30 cellular contexts compared by ENCODE assay signal in genomic region chr21:45186709-45187108, GRCh38.
"Had no signal": no experiment of that assay in that cellular context is flagged by ENCODE, and none has a peak within 500 bp of the region (broad histone marks: within the 10 kb centered on the region; RNA-seq: fewer than 3 reads in every experiment).

No MANE protein-coding gene starts in this region.

- H3K9me3 ChIP-seq: prostate gland had no signal

- DNase-seq: hypothalamus; immature natural killer cell; kidney; left colon; left lung; lower lobe of right lung; mammary epithelial cell; mesenchymal stem cell; naive thymus-derived CD8-positive, alpha-beta T cell; nucleus accumbens; pancreas; posterior cingulate gyrus; retina; right cardiac atrium; sigmoid colon; small intestine; spleen; stimulated activated CD4-positive, alpha-beta T cell treated with anti-CD3 and anti-CD28 coated beads, Interleukin-4, amount 100 ng/mL, for 24 hours; stimulated activated naive CD4-positive, alpha-beta T cell; tibial artery; trophoblast cell; upper lobe of right lung had no signal

- ATAC-seq: left colon; left lung; lower lobe of right lung; naive thymus-derived CD8-positive, alpha-beta T cell; pancreas; right cardiac atrium; stimulated activated effector memory CD8-positive, alpha-beta T cell treated with anti-CD3 and anti-CD28 coated beads, Interleukin-12 subunit alpha, Interleukin-12 subunit beta, amount 100 ng/mL, for 72 hours; upper lobe of right lung had no signal

- H3K4me1 ChIP-seq: left lung, lower lobe of right lung, pancreas, prostate gland, spleen, suprapubic skin, tibial artery, upper lobe of right lung had no signal

- H3K4me1 Mint-ChIP-seq: immature natural killer cell; naive thymus-derived CD8-positive, alpha-beta T cell; nephron; neural crest cell; stimulated activated effector memory CD8-positive, alpha-beta T cell treated with anti-CD3 and anti-CD28 coated beads, Interleukin-12 subunit alpha, Interleukin-12 subunit beta, amount 100 ng/mL, for 72 hours had no signal

- H3K4me3 ChIP-seq: left lung, lower lobe of right lung, pancreas, prostate gland, sigmoid colon, spleen, suprapubic skin, thoracic aorta, tibial artery, upper lobe of right lung had no signal

- H3K27me3 ChIP-seq: left lung, pancreas, sigmoid colon, spleen, suprapubic skin, tibial artery, upper lobe of right lung had no signal

- H3K27me3 Mint-ChIP-seq: naive thymus-derived CD8-positive, alpha-beta T cell; stimulated activated naive CD8-positive, alpha-beta T cell treated with anti-CD3 and anti-CD28 coated beads, Interleukin-15, Interleukin-2, amounts not matched to agents 100 ng/mL and 50 ng/mL, for 24 hours had no signal

- H3K27ac ChIP-seq: left lung, lower lobe of right lung, pancreas, prostate gland, sigmoid colon, spleen, suprapubic skin, thoracic aorta, tibial artery, upper lobe of right lung had no signal

- H3K27ac Mint-ChIP-seq: immature natural killer cell; naive thymus-derived CD8-positive, alpha-beta T cell; nephron; stimulated activated effector memory CD8-positive, alpha-beta T cell treated with anti-CD3 and anti-CD28 coated beads, Interleukin-12 subunit alpha, Interleukin-12 subunit beta, amount 100 ng/mL, for 72 hours; stimulated activated naive CD8-positive, alpha-beta T cell treated with anti-CD3 and anti-CD28 coated beads, Interleukin-15, Interleukin-2, amounts not matched to agents 100 ng/mL and 50 ng/mL, for 24 hours had no signal

- H3K36me3 ChIP-seq: prostate gland had no signal

- FAIRE-seq: kidney, pancreas, small intestine, urothelium cell line had no signal

- H3K4me3 Mint-ChIP-seq: immature natural killer cell; naive thymus-derived CD8-positive, alpha-beta T cell; nephron; neural crest cell; stimulated activated effector memory CD8-positive, alpha-beta T cell treated with anti-CD3 and anti-CD28 coated beads, Interleukin-12 subunit alpha, Interleukin-12 subunit beta, amount 100 ng/mL, for 72 hours; stimulated activated naive CD8-positive, alpha-beta T cell treated with anti-CD3 and anti-CD28 coated beads, Interleukin-15, Interleukin-2, amounts not matched to agents 100 ng/mL and 50 ng/mL, for 24 hours had no signal
